ENCODE assay signal across 7 cellular contexts in the genomic region with DNA sequence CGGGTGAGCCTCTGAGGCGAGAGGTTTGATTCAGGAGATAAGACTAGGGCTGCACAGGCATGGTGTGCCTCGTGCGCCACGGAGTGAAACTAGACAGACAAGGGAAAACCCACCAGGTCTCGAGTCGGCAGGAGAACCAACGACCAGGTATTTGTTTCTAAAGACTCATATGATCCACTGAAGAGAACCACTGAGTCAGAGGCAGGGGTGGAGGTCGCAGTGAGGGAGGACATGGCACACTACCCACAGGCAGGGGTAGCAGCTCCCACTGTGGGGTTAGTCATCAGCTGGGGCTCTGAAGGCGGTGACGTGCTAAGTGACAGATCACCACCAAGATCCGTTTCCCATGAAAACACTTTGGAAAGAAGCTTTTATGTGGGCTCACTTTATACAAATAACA. TPM values are rescaled to one million over a fixed set of nuclear protein-coding genes. Genes with fewer than 3 reads are reported as not detected.
DNase-seq lines count a peak whose midpoint lies in the region; ATAC-seq lines count a peak whose summit lies in the region.

No MANE protein-coding gene starts in this region.

- H3K4me1 Mint-ChIP-seq in naive thymus-derived CD8-positive, alpha-beta T cell: peaks cover 48 to 87% (median 82%) of the 10 kb centered on the region in 4 donors
- peaks cover 97% of the 10 kb centered on the region for H3K4me1 Mint-ChIP-seq in stimulated activated naive CD8-positive, alpha-beta T cell treated with anti-CD3 and anti-CD28 coated beads, Interleukin-15, amount 100 ng/mL, for 72 hours

- H3K27ac Mint-ChIP-seq in naive thymus-derived CD8-positive, alpha-beta T cell: peak overlapping the region in 9 of 10 donors; percentile 15 to 88 (median 77)
- H3K27ac Mint-ChIP-seq in stimulated activated naive CD8-positive, alpha-beta T cell treated with anti-CD3 and anti-CD28 coated beads, Interleukin-15, amount 100 ng/mL, for 72 hours: peak overlapping the region; percentile 82 to 96

- H3K4me3 Mint-ChIP-seq in naive thymus-derived CD8-positive, alpha-beta T cell: peak overlapping the region; percentile 58 to 87 (median 76)
- H3K4me3 Mint-ChIP-seq in stimulated activated naive CD8-positive, alpha-beta T cell treated with anti-CD3 and anti-CD28 coated beads, Interleukin-15, amount 100 ng/mL, for 72 hours: peak overlapping the region; percentile 76 to 86

- H3K27me3 Mint-ChIP-seq in naive thymus-derived CD8-positive, alpha-beta T cell: no peaks in the 10 kb centered on the region
- no peaks in the 10 kb centered on the region for H3K27me3 Mint-ChIP-seq in stimulated activated naive CD8-positive, alpha-beta T cell treated with anti-CD3 and anti-CD28 coated beads, Interleukin-15, amount 100 ng/mL, for 72 hours

- no peaks in the 10 kb centered on the region for H3K9me3 Mint-ChIP-seq in naive thymus-derived CD8-positive, alpha-beta T cell
- H3K9me3 Mint-ChIP-seq in stimulated activated naive CD8-positive, alpha-beta T cell treated with anti-CD3 and anti-CD28 coated beads, Interleukin-15, amount 100 ng/mL, for 72 hours: no peaks in the 10 kb centered on the region

- POLR2A ChIA-PET in naive thymus-derived CD8-positive, alpha-beta T cell (lab: Charles Lee): no interaction called here

- peaks cover 3 to 7% (median 6%) of the 10 kb centered on the region in 3 donors for H3K36me3 Mint-ChIP-seq in naive thymus-derived CD8-positive, alpha-beta T cell

- peak; percentile 75 to 81 for ATAC-seq in naive thymus-derived CD8-positive, alpha-beta T cell
- ATAC-seq in stimulated activated naive CD8-positive, alpha-beta T cell treated with anti-CD3 and anti-CD28 coated beads, Interleukin-15, amount 100 ng/mL, for 72 hours: peak; percentile 97
- no peak for ATAC-seq in HG03342 (IDR thresholded peaks at IDR 0.05; ENCODE audit: unreplicated experiment)
- ATAC-seq in HG02588 (IDR thresholded peaks at IDR 0.05; ENCODE audit: unreplicated experiment): no peak
- ATAC-seq in GM19324 (IDR thresholded peaks at IDR 0.05; ENCODE audit: low FRiP score, unreplicated experiment): no peak

- peak; percentile 11 for DNase-seq in T follicular helper cell (ENCODE audit: low read depth)
- DNase-seq in activated gamma-delta T cell treated with anti-CD3 and anti-CD28 coated beads, Interleukin-2, amount 50 U/mL, for 16 hours (ENCODE audit: low read depth): peak; percentile 71
- DNase-seq in naive thymus-derived CD8-positive, alpha-beta T cell: peak in 6 of 10 donors; percentile 10 to 27 (median 18)
- peak; percentile 69 to 87 for DNase-seq in stimulated activated naive CD8-positive, alpha-beta T cell treated with anti-CD3 and anti-CD28 coated beads, Interleukin-15, amount 100 ng/mL, for 72 hours

RNA-seq across cellular contexts. Expression of a gene that starts 45.7 kb away (rescaled TPM):
- 10 to 100 TPM; 12.6 to 12.9 TPM for total RNA-seq in naive thymus-derived CD8-positive, alpha-beta T cell
- polyA plus RNA-seq in naive thymus-derived CD8-positive, alpha-beta T cell: 1 to 10 TPM in 2 of 3 donors, under 1 TPM in 1; 0.96 to 1.7 (median 1.6) TPM

Comparison
In these comparisons a context has a peak if more than half of its experiments do, and no peak if none do; other contexts are left out.
1. DNase-seq: peak in every context shown above with its lines; median percentile 78 in stimulated activated naive CD8-positive, alpha-beta T cell treated with anti-CD3 and anti-CD28 coated beads, Interleukin-15, amount 100 ng/mL, for 72 hours; 71 in activated gamma-delta T cell treated with anti-CD3 and anti-CD28 coated beads, Interleukin-2, amount 50 U/mL, for 16 hours; 18 in naive thymus-derived CD8-positive, alpha-beta T cell; 11 in T follicular helper cell.
2. ATAC-seq: peak in naive thymus-derived CD8-positive, alpha-beta T cell (2 of 2) and stimulated activated naive CD8-positive, alpha-beta T cell treated with anti-CD3 and anti-CD28 coated beads, Interleukin-15, amount 100 ng/mL, for 72 hours (single experiment); none in HG03342 (single experiment), HG02588 (single experiment) and GM19324 (single experiment).